Comparison of ENCODE assay signal across 1 cellular context in the genomic region with DNA sequence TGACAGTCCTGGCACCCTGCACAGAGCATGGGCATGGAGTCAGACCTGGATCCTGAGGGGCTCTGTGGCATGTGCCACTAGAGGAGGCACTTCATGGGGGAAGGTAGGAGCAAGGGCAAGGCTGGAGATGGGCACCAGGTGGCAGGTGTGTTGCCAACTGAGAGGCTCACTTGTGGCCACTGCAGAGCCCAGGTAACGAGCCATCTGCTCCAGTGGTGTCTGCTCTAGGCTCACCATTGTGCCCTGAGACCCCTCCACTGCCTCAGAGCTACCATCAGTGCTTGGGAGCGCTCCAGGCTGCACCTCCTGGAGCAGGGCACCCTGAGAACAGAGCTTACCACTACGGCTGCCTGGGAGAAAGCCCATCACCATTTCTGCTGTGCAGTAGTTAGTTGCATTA.
TF ChIP-seq lines count a peak whose summit lies in the region.

No MANE protein-coding gene starts in this region.

TF ChIP-seq in GM12878, 131 proteins besides CTCF, POLR2A, EP300 and RAD21:
- TF ChIP-seq, protein P1, sequence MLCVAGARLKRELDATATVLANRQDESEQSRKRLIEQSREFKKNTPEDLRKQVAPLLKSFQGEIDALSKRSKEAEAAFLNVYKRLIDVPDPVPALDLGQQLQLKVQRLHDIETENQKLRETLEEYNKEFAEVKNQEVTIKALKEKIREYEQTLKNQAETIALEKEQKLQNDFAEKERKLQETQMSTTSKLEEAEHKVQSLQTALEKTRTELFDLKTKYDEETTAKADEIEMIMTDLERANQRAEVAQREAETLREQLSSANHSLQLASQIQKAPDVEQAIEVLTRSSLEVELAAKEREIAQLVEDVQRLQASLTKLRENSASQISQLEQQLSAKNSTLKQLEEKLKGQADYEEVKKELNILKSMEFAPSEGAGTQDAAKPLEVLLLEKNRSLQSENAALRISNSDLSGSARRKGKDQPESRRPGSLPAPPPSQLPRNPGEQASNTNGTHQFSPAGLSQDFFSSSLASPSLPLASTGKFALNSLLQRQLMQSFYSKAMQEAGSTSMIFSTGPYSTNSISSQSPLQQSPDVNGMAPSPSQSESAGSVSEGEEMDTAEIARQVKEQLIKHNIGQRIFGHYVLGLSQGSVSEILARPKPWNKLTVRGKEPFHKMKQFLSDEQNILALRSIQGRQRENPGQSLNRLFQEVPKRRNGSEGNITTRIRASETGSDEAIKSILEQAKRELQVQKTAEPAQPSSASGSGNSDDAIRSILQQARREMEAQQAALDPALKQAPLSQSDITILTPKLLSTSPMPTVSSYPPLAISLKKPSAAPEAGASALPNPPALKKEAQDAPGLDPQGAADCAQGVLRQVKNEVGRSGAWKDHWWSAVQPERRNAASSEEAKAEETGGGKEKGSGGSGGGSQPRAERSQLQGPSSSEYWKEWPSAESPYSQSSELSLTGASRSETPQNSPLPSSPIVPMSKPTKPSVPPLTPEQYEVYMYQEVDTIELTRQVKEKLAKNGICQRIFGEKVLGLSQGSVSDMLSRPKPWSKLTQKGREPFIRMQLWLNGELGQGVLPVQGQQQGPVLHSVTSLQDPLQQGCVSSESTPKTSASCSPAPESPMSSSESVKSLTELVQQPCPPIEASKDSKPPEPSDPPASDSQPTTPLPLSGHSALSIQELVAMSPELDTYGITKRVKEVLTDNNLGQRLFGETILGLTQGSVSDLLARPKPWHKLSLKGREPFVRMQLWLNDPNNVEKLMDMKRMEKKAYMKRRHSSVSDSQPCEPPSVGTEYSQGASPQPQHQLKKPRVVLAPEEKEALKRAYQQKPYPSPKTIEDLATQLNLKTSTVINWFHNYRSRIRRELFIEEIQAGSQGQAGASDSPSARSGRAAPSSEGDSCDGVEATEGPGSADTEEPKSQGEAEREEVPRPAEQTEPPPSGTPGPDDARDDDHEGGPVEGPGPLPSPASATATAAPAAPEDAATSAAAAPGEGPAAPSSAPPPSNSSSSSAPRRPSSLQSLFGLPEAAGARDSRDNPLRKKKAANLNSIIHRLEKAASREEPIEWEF (IDR thresholded peaks at IDR 0.05; ENCODE audit: insufficient replicate concordance, low read depth, low read length): no peak
- TF ChIP-seq CBX5 (IDR thresholded peaks at IDR 0.05; ENCODE audit: low read depth) (no peak), BMI1 (IDR thresholded peaks at IDR 0.05; ENCODE audit: borderline replicate concordance) (no peak), CBFB (IDR thresholded peaks at IDR 0.05; ENCODE audit: low read depth) (no peak), BRCA1 (IDR thresholded peaks at IDR 0.05; ENCODE audit: low read depth, low read length) (no peak), CREM (IDR thresholded peaks at IDR 0.05; ENCODE audit: low read depth) (no peak)
- TF ChIP-seq, protein P2, sequence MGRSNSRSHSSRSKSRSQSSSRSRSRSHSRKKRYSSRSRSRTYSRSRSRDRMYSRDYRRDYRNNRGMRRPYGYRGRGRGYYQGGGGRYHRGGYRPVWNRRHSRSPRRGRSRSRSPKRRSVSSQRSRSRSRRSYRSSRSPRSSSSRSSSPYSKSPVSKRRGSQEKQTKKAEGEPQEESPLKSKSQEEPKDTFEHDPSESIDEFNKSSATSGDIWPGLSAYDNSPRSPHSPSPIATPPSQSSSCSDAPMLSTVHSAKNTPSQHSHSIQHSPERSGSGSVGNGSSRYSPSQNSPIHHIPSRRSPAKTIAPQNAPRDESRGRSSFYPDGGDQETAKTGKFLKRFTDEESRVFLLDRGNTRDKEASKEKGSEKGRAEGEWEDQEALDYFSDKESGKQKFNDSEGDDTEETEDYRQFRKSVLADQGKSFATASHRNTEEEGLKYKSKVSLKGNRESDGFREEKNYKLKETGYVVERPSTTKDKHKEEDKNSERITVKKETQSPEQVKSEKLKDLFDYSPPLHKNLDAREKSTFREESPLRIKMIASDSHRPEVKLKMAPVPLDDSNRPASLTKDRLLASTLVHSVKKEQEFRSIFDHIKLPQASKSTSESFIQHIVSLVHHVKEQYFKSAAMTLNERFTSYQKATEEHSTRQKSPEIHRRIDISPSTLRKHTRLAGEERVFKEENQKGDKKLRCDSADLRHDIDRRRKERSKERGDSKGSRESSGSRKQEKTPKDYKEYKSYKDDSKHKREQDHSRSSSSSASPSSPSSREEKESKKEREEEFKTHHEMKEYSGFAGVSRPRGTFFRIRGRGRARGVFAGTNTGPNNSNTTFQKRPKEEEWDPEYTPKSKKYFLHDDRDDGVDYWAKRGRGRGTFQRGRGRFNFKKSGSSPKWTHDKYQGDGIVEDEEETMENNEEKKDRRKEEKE (IDR thresholded peaks at IDR 0.05): no peak
- TF ChIP-seq, protein P3, sequence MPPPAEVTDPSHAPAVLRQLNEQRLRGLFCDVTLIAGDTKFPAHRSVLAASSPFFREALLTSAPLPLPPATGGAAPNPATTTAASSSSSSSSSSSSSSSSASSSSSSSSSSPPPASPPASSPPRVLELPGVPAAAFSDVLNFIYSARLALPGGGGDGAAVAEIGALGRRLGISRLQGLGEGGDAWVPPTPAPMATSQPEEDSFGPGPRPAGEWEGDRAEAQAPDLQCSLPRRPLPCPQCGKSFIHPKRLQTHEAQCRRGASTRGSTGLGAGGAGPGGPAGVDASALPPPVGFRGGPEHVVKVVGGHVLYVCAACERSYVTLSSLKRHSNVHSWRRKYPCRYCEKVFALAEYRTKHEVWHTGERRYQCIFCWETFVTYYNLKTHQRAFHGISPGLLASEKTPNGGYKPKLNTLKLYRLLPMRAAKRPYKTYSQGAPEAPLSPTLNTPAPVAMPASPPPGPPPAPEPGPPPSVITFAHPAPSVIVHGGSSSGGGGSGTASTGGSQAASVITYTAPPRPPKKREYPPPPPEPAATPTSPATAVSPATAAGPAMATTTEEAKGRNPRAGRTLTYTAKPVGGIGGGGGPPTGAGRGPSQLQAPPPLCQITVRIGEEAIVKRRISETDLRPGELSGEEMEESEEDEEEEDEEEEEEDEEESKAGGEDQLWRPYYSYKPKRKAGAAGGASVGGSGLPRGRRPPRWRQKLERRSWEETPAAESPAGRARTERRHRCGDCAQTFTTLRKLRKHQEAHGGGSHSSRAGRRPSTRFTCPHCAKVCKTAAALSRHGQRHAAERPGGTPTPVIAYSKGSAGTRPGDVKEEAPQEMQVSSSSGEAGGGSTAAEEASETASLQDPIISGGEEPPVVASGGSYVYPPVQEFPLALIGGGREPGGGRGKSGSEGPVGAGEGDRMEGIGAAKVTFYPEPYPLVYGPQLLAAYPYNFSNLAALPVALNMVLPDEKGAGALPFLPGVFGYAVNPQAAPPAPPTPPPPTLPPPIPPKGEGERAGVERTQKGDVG (CRISPR knock-in tag; IDR thresholded peaks at IDR 0.05): no peak
